8 cellular contexts compared by ENCODE assay signal in the genomic region with DNA sequence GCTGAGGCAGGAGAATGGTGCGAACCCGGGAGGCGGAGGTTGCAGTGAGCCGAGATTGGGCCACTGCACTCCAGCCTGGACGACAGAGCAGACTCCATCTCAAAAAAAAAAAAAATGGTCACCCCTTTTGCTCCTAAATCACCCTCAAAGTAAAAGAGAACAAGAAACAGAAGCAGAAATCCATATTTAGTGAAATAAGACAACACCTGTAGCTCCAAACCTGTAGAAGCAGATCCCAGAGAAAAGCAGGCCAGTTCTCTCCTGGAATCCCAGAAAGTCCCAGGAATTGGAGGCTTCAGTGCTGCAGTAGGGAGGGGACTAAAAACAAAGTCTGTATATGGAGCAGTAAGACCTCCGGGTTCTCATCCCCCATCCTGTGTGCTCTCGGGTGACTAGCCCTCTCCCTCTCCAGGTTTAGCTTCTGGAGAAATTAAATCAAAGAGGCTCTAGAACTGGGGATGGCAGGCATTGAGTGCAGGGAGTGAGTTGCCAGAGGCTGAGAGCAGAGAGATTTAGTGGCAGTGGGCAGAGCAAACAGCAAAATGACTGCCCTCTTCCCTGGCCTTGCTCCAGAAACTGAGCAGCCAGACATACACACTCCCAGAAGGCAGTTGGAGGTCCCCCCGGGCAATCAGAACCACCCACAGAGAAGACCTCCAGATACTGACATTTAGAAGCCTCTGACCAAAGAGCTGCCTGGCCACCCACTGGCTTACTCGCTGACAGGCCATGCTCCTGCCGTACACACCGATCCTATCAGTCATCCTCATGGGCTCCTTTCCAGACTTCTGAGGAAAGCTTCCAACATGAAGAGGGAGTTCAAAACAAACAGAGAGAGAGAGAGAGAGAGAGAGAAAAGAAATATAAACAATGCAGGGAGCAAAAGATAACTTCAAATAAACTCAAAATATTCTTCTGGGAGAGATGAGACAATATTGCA. TPM values are rescaled to one million over a fixed set of nuclear protein-coding genes. Genes with fewer than 3 reads are reported as not detected.
DNase-seq lines count a peak whose midpoint lies in the region; TF ChIP-seq lines count a peak whose summit lies in the region.

No MANE protein-coding gene starts in this region.

- DNase-seq in AG04450 (ENCODE audit: low read depth, low spot score) (no peak), NCI-H146 (lab: John Stamatoyannopoulos, UW) (peak; percentile 83), colonic mucosa (peak; percentile 41), mucosa of gallbladder (ENCODE audit: low spot score) (peak; percentile 68), DMS153 (lab: John Stamatoyannopoulos, UW) (no peak), NCI-H1436 (lab: John Stamatoyannopoulos, UW) (no peak), mesenteric fat pad (ENCODE audit: low spot score) (no peak), SKM-1 treated with dmso at 0.1 percent for 144 hours (lab: John Stamatoyannopoulos, UW; ENCODE audit: unreplicated experiment) (no peak)

- intact Hi-C loops in colonic mucosa (cut with DNase I) = no loop called here

- POLR2A ChIA-PET in AG04450 (lab: Yijun Ruan, JAX) = interaction anchor here (0.6 to 1.1 kb wide), 2 partner anchors 8 to 9 kb away, joined by 3 to 6 read pairs; no protein-coding TSS in a partner anchor

- TF ChIP-seq CTCF in AG04450 (IDR thresholded peaks at IDR 0.05; ENCODE audit: low read depth, low read length) (no peak), colonic mucosa (IDR thresholded peaks at IDR 0.05) (no peak)

- H3K4me3 ChIP-seq in AG04450 (ENCODE audit: low read depth, low read length) (no peak overlapping the region), colonic mucosa (no peak overlapping the region)

- H3K27ac ChIP-seq in AG04450 (ENCODE audit: low read depth, low read length) (peak overlapping the region; percentile 21), colonic mucosa (peak overlapping the region; percentile 48)

- peaks cover 2% of the 10 kb centered on the region for H3K27me3 ChIP-seq in AG04450 (ENCODE audit: control insufficient read depth, insufficient read depth, low read length)
- H3K27me3 ChIP-seq in colonic mucosa = no peaks in the 10 kb centered on the region

- peak overlapping the region; percentile 3 to 22 for H3K9ac ChIP-seq in colonic mucosa (ENCODE audit: low read depth in 2 of 2, low read length in 2 of 2)

- H3K4me1 ChIP-seq in colonic mucosa = peaks cover 3% of the 10 kb centered on the region

- CTCF ChIA-PET in AG04450 (lab: Charles Lee) = interaction anchor here (1.1 to 1.8 kb wide), 2 partner anchors 18 to 26 kb away, joined by 7 to 8 read pairs; no protein-coding TSS in a partner anchor

- H3K36me3 ChIP-seq in colonic mucosa = no peaks in the 10 kb centered on the region

- H3K9me3 ChIP-seq in AG04450 (ENCODE audit: control insufficient read depth, insufficient read depth, low read length) (no peaks in the 10 kb centered on the region), colonic mucosa (no peaks in the 10 kb centered on the region)

RNA-seq across cellular contexts. Expression of a gene that starts 6.3 kb away (rescaled TPM):
- 5.8 and 8.4 TPM in 2 replicates for polyA plus RNA-seq in AG04450 (2011; rRNA removed)
- polyA minus RNA-seq in AG04450 (2011; rRNA and poly(A)+ RNA removed) = 11.4 and 11.9 TPM in 2 replicates
- total RNA-seq in colonic mucosa (100 to 1,000 TPM; 158 to 201 TPM), mucosa of gallbladder (89.7 TPM), mesenteric fat pad (68.4 TPM)

RNA-seq across cellular contexts. Expression of a gene that starts 50.6 kb away (rescaled TPM):
- 4.4 and 4.6 TPM in 2 replicates for polyA plus RNA-seq in AG04450 (2011; rRNA removed)
- 3.6 and 4.0 TPM in 2 replicates for polyA minus RNA-seq in AG04450 (2011; rRNA and poly(A)+ RNA removed)
- total RNA-seq in colonic mucosa (10 to 100 TPM in 1 of 2 donors, 1 to 10 TPM in 1; 7.0 to 10.0 TPM), mucosa of gallbladder (17.7 TPM), mesenteric fat pad (3.2 TPM)

Comparison
In these comparisons a context has a peak if more than half of its experiments do, and no peak if none do; other contexts are left out.
1. DNase-seq: peak in NCI-H146 (single experiment), colonic mucosa (single experiment) and mucosa of gallbladder (single experiment); none in AG04450 (single experiment), DMS153 (single experiment), NCI-H1436 (single experiment), mesenteric fat pad (single experiment) and SKM-1 treated with dmso at 0.1 percent for 144 hours (single experiment).